In genomic region chr1:212556822-212557549, GRCh38 we compare ENCODE assay signal across 21 cellular contexts. TPM values are rescaled to one million over a fixed set of nuclear protein-coding genes. Genes with fewer than 3 reads are reported as not detected.
DNase-seq lines count a peak whose midpoint lies in the region; ATAC-seq, FAIRE-seq and TF ChIP-seq lines count a peak whose summit lies in the region.
"Had no signal": no experiment of that assay in that cellular context is flagged by ENCODE, and none has a peak within 500 bp of the region (broad histone marks: within the 10 kb centered on the region; RNA-seq: fewer than 3 reads in every experiment).

No MANE protein-coding gene starts in this region.

- no peak overlapping the region for H3K27ac ChIP-seq in CD4-positive, CD25-positive, alpha-beta regulatory T cell (ENCODE audit: insufficient read depth, low read length, poor library complexity, severe bottlenecking)
- H3K27ac ChIP-seq in astrocyte (ENCODE audit: low read depth, low read length) (no peak overlapping the region), testis (peak overlapping the region; percentile 99)
- H3K27ac ChIP-seq: SK-N-MC had no signal

- intact Hi-C loops in testis (cut with DNase I; ENCODE audit: low total_unique reads), result no loop called here

- no peak overlapping the region for H3K27ac Mint-ChIP-seq in CD4-positive, CD25-positive, alpha-beta regulatory T cell
- peak overlapping the region; percentile 5 for H3K27ac Mint-ChIP-seq in astrocyte (ENCODE audit: unreplicated experiment)

- no peaks in the 10 kb centered on the region for H3K36me3 ChIP-seq in CD4-positive, CD25-positive, alpha-beta regulatory T cell (ENCODE audit: control insufficient read depth, insufficient read depth, low read length)
- H3K36me3 ChIP-seq in astrocyte (ENCODE audit: insufficient read depth, low read length), result no peaks in the 10 kb centered on the region
- H3K36me3 ChIP-seq in testis (ENCODE audit: low read depth, missing control alignments), result no peaks in the 10 kb centered on the region

- TF ChIP-seq CTCF in D721Med (IDR thresholded peaks at IDR 0.05; ENCODE audit: insufficient read depth, missing control alignments) (no peak), astrocyte (IDR thresholded peaks at IDR 0.05; ENCODE audit: insufficient read depth, low read depth, low read length) (no peak), testis (IDR thresholded peaks at IDR 0.05) (no peak)

- H3K4me2 ChIP-seq in astrocyte (ENCODE audit: low read length), result no peak overlapping the region

- H2AFZ ChIP-seq in astrocyte (ENCODE audit: low read depth, low read length), result no peak overlapping the region

- peaks cover 12% of the 10 kb centered on the region for H3K4me1 ChIP-seq in CD4-positive, CD25-positive, alpha-beta regulatory T cell (ENCODE audit: control insufficient read depth, insufficient read depth, low read length, poor library complexity, severe bottlenecking)
- H3K4me1 ChIP-seq in astrocyte (ENCODE audit: insufficient read depth, low read length) (peaks cover 22% of the 10 kb centered on the region), testis (peaks cover 6% of the 10 kb centered on the region)

- H3K79me2 ChIP-seq in astrocyte (ENCODE audit: insufficient read depth, low read length), result no peaks in the 10 kb centered on the region

- FAIRE-seq in D721Med (lab: Jason Lieb, UNC) (peak; percentile 66), astrocyte (lab: Jason Lieb, UNC) (no peak)
- FAIRE-seq: GM18507 had no signal

- no peaks in the 10 kb centered on the region for H4K20me1 ChIP-seq in astrocyte (ENCODE audit: insufficient read depth, low read length)

- no peaks in the 10 kb centered on the region for H3K9me3 ChIP-seq in CD4-positive, CD25-positive, alpha-beta regulatory T cell (ENCODE audit: control insufficient read depth in 2 of 2, low read length in 2 of 2)
- H3K9me3 ChIP-seq in astrocyte (ENCODE audit: insufficient read depth, low read depth, low read length) (no peaks in the 10 kb centered on the region), testis (no peaks in the 10 kb centered on the region)

- no peak for ATAC-seq in CD4-positive, CD25-positive, alpha-beta regulatory T cell (ENCODE audit: low read depth in 2 of 2)
- no peak for ATAC-seq in HG03025 (IDR thresholded peaks at IDR 0.05; ENCODE audit: low FRiP score, unreplicated experiment)
- ATAC-seq: GM12878, Panc1, Right ventricle myocardium inferior had no signal

- peaks cover 3% of the 10 kb centered on the region for H3K36me3 Mint-ChIP-seq in CD4-positive, CD25-positive, alpha-beta regulatory T cell
- H3K36me3 Mint-ChIP-seq in astrocyte (ENCODE audit: low read depth, unreplicated experiment), result no peaks in the 10 kb centered on the region

- peak overlapping the region in 3 of 4 donors; percentile 63 to 84 (median 80) for H3K4me3 Mint-ChIP-seq in CD4-positive, CD25-positive, alpha-beta regulatory T cell
- H3K4me3 Mint-ChIP-seq in astrocyte (ENCODE audit: unreplicated experiment), result no peak overlapping the region

- no peak for TF ChIP-seq POLR2A in testis (IDR thresholded peaks at IDR 0.05)

- no peak overlapping the region for H3K9ac ChIP-seq in astrocyte (ENCODE audit: low read length)

- peaks cover 0 to 11% (median 5%) of the 10 kb centered on the region in 4 donors for H3K4me1 Mint-ChIP-seq in CD4-positive, CD25-positive, alpha-beta regulatory T cell
- H3K4me1 Mint-ChIP-seq in astrocyte (ENCODE audit: low read depth, unreplicated experiment), result peaks cover 9% of the 10 kb centered on the region

- peaks cover 17% of the 10 kb centered on the region for H3K27me3 ChIP-seq in CD4-positive, CD25-positive, alpha-beta regulatory T cell (ENCODE audit: control insufficient read depth, insufficient read depth, low read length)
- H3K27me3 ChIP-seq in astrocyte (ENCODE audit: insufficient read depth, low read length), result no peaks in the 10 kb centered on the region
- H3K27me3 ChIP-seq in testis, result no peaks in the 10 kb centered on the region

- peaks cover 0 to 2% (median 0%) of the 10 kb centered on the region in 7 donors for H3K9me3 Mint-ChIP-seq in CD4-positive, CD25-positive, alpha-beta regulatory T cell
- no peaks in the 10 kb centered on the region for H3K9me3 Mint-ChIP-seq in astrocyte (ENCODE audit: unreplicated experiment)

- no peak for DNase-seq in CD4-positive, CD25-positive, alpha-beta regulatory T cell
- DNase-seq in D721Med (ENCODE audit: insufficient read length, low spot score), result no peak
- no peak for DNase-seq in astrocyte (ENCODE audit: low read depth)
- no peak for DNase-seq in testis
- DNase-seq in NCI-H1930 (lab: John Stamatoyannopoulos, UW), result no peak
- DNase-seq in NCI-H187 (lab: John Stamatoyannopoulos, UW), result no peak
- DNase-seq: ACHN, AML-193, DND-41, GDM1, GOT3, NCI-H1048, NCI-H1436 treated with DMSO at 0.1 percent for 48 hours, NCI-H2081 treated with DMSO at 0.1 percent for 48 hours, NCI-H510A had no signal

- H3K4me3 ChIP-seq in CD4-positive, CD25-positive, alpha-beta regulatory T cell (ENCODE audit: low read depth, low read length), result no peak overlapping the region
- H3K4me3 ChIP-seq in astrocyte (ENCODE audit: insufficient read depth, low read depth, low read length) (no peak overlapping the region), testis (no peak overlapping the region)
- H3K4me3 ChIP-seq: SK-N-MC had no signal

- peaks cover 32% of the 10 kb centered on the region for H3K27me3 Mint-ChIP-seq in CD4-positive, CD25-positive, alpha-beta regulatory T cell
- H3K27me3 Mint-ChIP-seq in astrocyte (ENCODE audit: low read depth, unreplicated experiment), result no peaks in the 10 kb centered on the region

- WGBS in testis, 2 donors, result 62 to 63% methylated on average over 3 of the region's 3 CpGs

RNA-seq across cellular contexts. Expression of gene ATF3, which starts 51.6 kb away (rescaled TPM):
- total RNA-seq in CD4-positive, CD25-positive, alpha-beta regulatory T cell, result 53.7 TPM
- polyA plus RNA-seq in CD4-positive, CD25-positive, alpha-beta regulatory T cell, result under 1 TPM in 2 of 4 donors, not detected in 2; 0.42 TPM
- total RNA-seq in astrocyte (72.5 and 87.6 TPM in 2 replicates), testis (1 to 10 TPM; 3.2 to 4.6 TPM)
- 9.0 TPM for polyA plus RNA-seq in testis (ENCODE audit: insufficient read depth, low read depth, low replicate concordance)

Comparison
In these comparisons a context has a peak if more than half of its experiments do, and no peak if none do; other contexts are left out.
1. H3K27ac ChIP-seq: peak in testis (2 of 2); none in CD4-positive, CD25-positive, alpha-beta regulatory T cell (single experiment) and astrocyte (single experiment).